1 cellular context compared by ENCODE assay signal in genomic region chr14:69101331-69101826, GRCh38.
A peak's percentile ranks its signal among the peaks of the same experiment; 100 is the strongest.
TF ChIP-seq lines count a peak whose summit lies in the region.

No MANE protein-coding gene starts in this region.

TF ChIP-seq in K562, 482 proteins besides CTCF, POLR2A, EP300 and RAD21 (continued from another document and continues in another):
- TF ChIP-seq MITF (IDR thresholded peaks at IDR 0.05) (no peak), STAT5A (IDR thresholded peaks at IDR 0.05; ENCODE audit: borderline replicate concordance, low read length) (0 out of 2 replicates have a peak, but pooled peaks have one; percentile 34), NFXL1 (CRISPR knock-in tag; IDR thresholded peaks at IDR 0.05) (no peak), POLR3A (IDR thresholded peaks at IDR 0.05; ENCODE audit: borderline replicate concordance, extremely low read depth, insufficient read depth, insufficient read length) (no peak), ZFP36 (IDR thresholded peaks at IDR 0.05; ENCODE audit: low read depth, low read length, partially characterized antibody) (peak; percentile 43), PHF20 (IDR thresholded peaks at IDR 0.05; ENCODE audit: partially characterized antibody) (peak; percentile 48), ZNF175 (CRISPR knock-in tag; IDR thresholded peaks at IDR 0.05; ENCODE audit: low read depth) (peak; percentile 66), ZNF395 (CRISPR knock-in tag; IDR thresholded peaks at IDR 0.05) (peak; percentile 63; the same call in 1 of the 2 replicates), KLF1 (tag; IDR thresholded peaks at IDR 0.05) (no peak), OTX1 (CRISPR knock-in tag; IDR thresholded peaks at IDR 0.05) (no peak), ZBED1 (IDR thresholded peaks at IDR 0.05) (no peak), GABPB1 (CRISPR knock-in tag; IDR thresholded peaks at IDR 0.05) (no peak), POLR3G (IDR thresholded peaks at IDR 0.05; ENCODE audit: extremely low read depth, insufficient read length, insufficient replicate concordance) (no peak), BRF1 (IDR thresholded peaks at IDR 0.05; ENCODE audit: borderline replicate concordance, extremely low read depth, insufficient read length) (no peak), C11orf30 (IDR thresholded peaks at IDR 0.05; ENCODE audit: low read depth) (no peak), RNF219 (CRISPR knock-in tag; IDR thresholded peaks at IDR 0.05) (no peak), ZNF354B (CRISPR knock-in tag; IDR thresholded peaks at IDR 0.05) (no peak), NFRKB (IDR thresholded peaks at IDR 0.05; ENCODE audit: low read depth) (no peak), ELF4 (CRISPR knock-in tag; IDR thresholded peaks at IDR 0.05) (peak; percentile 75; the same call in 1 of the 2 replicates), ATF7 (IDR thresholded peaks at IDR 0.05) (peak; percentile 88), ATF1 (CRISPR knock-in tag; IDR thresholded peaks at IDR 0.05) (no peak), ATF1 (tag; IDR thresholded peaks at IDR 0.05) (peak; percentile 63), MECOM (CRISPR knock-in tag; IDR thresholded peaks at IDR 0.05) (no peak), BRF2 (IDR thresholded peaks at IDR 0.05; ENCODE audit: borderline replicate concordance, insufficient read depth, insufficient read length) (no peak), BACH1 (tag; IDR thresholded peaks at IDR 0.05) (peak; percentile 40; the same call in 1 of the 2 replicates), MCM3 (IDR thresholded peaks at IDR 0.05) (no peak), ARNT (IDR thresholded peaks at IDR 0.05) (peak in 1 of 2 experiments; percentile 79; a peak in 2 of 4 replicates), TEAD2 (tag; IDR thresholded peaks at IDR 0.05) (no peak), TEAD1 (CRISPR knock-in tag; IDR thresholded peaks at IDR 0.05) (peak; percentile 28 to 53; a peak in 2 of 4 replicates), PHTF2 (CRISPR knock-in tag; IDR thresholded peaks at IDR 0.05) (no peak), POLR2AphosphoS5 (IDR thresholded peaks at IDR 0.05; ENCODE audit: control insufficient read depth, insufficient read depth, low read depth, low read length) (0 out of 2 replicates have a peak, but pooled peaks have one; percentile 22), PCBP2 (IDR thresholded peaks at IDR 0.05; ENCODE audit: low read depth, low read length, poor library complexity, severe bottlenecking) (no peak), SRSF1 (IDR thresholded peaks at IDR 0.05; ENCODE audit: low read depth, low read length) (no peak), SMC3 (conservative IDR thresholded peaks at IDR 0.05; ENCODE audit: insufficient read depth, low read depth, low read length) (0 out of 2 replicates have a peak, but pooled peaks have one; percentile 14), ZNF140 (CRISPR knock-in tag; IDR thresholded peaks at IDR 0.05) (no peak), ZNF740 (CRISPR knock-in tag; IDR thresholded peaks at IDR 0.05) (no peak), ZNF740 (tag; IDR thresholded peaks at IDR 0.05) (no peak), ZNF24 (IDR thresholded peaks at IDR 0.05) (0 out of 2 replicates have a peak, but pooled peaks have one; percentile 50), PTRF (tag; IDR thresholded peaks at IDR 0.05) (no peak), PURB (CRISPR knock-in tag; IDR thresholded peaks at IDR 0.05; ENCODE audit: low read depth) (no peak), PRPF4 (IDR thresholded peaks at IDR 0.05; ENCODE audit: insufficient read depth, low read depth, low read length, poor library complexity, severe bottlenecking) (no peak), HMG20A (CRISPR knock-in tag; conservative IDR thresholded peaks at IDR 0.05) (no peak), FOXP4 (CRISPR knock-in tag; IDR thresholded peaks at IDR 0.05; ENCODE audit: borderline replicate concordance) (no peak), HDAC1 (IDR thresholded peaks at IDR 0.05) (peak in 1 of 2 experiments; percentile 37; a peak in 1 of 4 replicates), FOXK2 (conservative IDR thresholded peaks at IDR 0.05 in 1 of 2, IDR thresholded peaks at IDR 0.05 in 1 of 2; ENCODE audit: low read depth in 2 of 2) (no peak), SMAD3 (CRISPR knock-in tag; conservative IDR thresholded peaks at IDR 0.05) (0 out of 2 replicates have a peak, but pooled peaks have one; percentile 51), SMAD2 (IDR thresholded peaks at IDR 0.05; ENCODE audit: low read depth, low read length) (no peak), SP2 (IDR thresholded peaks at IDR 0.05; ENCODE audit: extremely low read depth, low read depth, low read length, poor library complexity, severe bottlenecking) (no peak), POU5F1 (IDR thresholded peaks at IDR 0.05; ENCODE audit: borderline replicate concordance, low read depth, low read length, partially characterized antibody) (no peak), ZSCAN29 (IDR thresholded peaks at IDR 0.05) (no peak), ZNF133 (CRISPR knock-in tag; IDR thresholded peaks at IDR 0.05) (no peak), JUND (IDR thresholded peaks at IDR 0.05; ENCODE audit: borderline replicate concordance, low read depth, low read length) (peak; percentile 86), JUND (tag; IDR thresholded peaks at IDR 0.05; ENCODE audit: borderline replicate concordance, low read depth, low read length) (peak; percentile 69; the same call in 2 of the 3 replicates), EWSR1 (IDR thresholded peaks at IDR 0.05; ENCODE audit: borderline replicate concordance, low read depth, partially characterized antibody) (no peak)
- TF ChIP-seq, protein P1, sequence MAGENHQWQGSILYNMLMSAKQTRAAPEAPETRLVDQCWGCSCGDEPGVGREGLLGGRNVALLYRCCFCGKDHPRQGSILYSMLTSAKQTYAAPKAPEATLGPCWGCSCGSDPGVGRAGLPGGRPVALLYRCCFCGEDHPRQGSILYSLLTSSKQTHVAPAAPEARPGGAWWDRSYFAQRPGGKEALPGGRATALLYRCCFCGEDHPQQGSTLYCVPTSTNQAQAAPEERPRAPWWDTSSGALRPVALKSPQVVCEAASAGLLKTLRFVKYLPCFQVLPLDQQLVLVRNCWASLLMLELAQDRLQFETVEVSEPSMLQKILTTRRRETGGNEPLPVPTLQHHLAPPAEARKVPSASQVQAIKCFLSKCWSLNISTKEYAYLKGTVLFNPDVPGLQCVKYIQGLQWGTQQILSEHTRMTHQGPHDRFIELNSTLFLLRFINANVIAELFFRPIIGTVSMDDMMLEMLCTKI (IDR thresholded peaks at IDR 0.05; ENCODE audit: partially characterized antibody): no peak
- TF ChIP-seq, protein P2, sequence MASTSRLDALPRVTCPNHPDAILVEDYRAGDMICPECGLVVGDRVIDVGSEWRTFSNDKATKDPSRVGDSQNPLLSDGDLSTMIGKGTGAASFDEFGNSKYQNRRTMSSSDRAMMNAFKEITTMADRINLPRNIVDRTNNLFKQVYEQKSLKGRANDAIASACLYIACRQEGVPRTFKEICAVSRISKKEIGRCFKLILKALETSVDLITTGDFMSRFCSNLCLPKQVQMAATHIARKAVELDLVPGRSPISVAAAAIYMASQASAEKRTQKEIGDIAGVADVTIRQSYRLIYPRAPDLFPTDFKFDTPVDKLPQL (IDR thresholded peaks at IDR 0.05; ENCODE audit: extremely low read depth, insufficient read length): no peak
- TF ChIP-seq, protein P3, sequence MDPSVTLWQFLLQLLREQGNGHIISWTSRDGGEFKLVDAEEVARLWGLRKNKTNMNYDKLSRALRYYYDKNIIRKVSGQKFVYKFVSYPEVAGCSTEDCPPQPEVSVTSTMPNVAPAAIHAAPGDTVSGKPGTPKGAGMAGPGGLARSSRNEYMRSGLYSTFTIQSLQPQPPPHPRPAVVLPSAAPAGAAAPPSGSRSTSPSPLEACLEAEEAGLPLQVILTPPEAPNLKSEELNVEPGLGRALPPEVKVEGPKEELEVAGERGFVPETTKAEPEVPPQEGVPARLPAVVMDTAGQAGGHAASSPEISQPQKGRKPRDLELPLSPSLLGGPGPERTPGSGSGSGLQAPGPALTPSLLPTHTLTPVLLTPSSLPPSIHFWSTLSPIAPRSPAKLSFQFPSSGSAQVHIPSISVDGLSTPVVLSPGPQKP (CRISPR knock-in tag; IDR thresholded peaks at IDR 0.05): no peak
- TF ChIP-seq, protein P4, sequence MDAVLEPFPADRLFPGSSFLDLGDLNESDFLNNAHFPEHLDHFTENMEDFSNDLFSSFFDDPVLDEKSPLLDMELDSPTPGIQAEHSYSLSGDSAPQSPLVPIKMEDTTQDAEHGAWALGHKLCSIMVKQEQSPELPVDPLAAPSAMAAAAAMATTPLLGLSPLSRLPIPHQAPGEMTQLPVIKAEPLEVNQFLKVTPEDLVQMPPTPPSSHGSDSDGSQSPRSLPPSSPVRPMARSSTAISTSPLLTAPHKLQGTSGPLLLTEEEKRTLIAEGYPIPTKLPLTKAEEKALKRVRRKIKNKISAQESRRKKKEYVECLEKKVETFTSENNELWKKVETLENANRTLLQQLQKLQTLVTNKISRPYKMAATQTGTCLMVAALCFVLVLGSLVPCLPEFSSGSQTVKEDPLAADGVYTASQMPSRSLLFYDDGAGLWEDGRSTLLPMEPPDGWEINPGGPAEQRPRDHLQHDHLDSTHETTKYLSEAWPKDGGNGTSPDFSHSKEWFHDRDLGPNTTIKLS (IDR thresholded peaks at IDR 0.05; ENCODE audit: borderline replicate concordance, low read depth): 0 out of 2 replicates have a peak, but pooled peaks have one; percentile 19
- TF ChIP-seq, protein P5, sequence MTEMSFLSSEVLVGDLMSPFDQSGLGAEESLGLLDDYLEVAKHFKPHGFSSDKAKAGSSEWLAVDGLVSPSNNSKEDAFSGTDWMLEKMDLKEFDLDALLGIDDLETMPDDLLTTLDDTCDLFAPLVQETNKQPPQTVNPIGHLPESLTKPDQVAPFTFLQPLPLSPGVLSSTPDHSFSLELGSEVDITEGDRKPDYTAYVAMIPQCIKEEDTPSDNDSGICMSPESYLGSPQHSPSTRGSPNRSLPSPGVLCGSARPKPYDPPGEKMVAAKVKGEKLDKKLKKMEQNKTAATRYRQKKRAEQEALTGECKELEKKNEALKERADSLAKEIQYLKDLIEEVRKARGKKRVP (CRISPR knock-in tag; IDR thresholded peaks at IDR 0.05): peak; percentile 92
